21 cellular contexts compared by ENCODE assay signal in the genomic region with DNA sequence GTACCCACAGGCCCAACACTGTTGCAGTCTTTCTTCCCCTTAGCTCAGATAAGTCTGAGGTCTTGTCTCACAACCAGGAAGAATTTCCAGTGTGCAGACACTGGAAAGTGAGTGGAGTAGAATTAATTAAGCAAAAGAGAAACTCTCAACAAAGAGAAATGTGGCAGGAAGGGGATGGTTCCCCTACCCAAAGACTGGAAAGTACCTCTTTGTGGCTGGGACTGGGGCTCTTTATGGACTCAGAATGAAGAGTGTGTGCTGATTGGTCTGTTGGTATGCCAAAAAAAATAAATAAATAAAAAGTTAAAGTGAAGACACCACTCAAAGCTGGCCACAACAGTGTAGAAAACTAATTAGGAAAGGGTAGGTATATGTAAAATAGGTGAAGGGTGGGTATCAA. TPM values are rescaled to one million over a fixed set of nuclear protein-coding genes. Genes with fewer than 3 reads are reported as not detected.
"Had no signal": no experiment of that assay in that cellular context is flagged by ENCODE, and none has a peak within 500 bp of the region (broad histone marks: within the 10 kb centered on the region; RNA-seq: fewer than 3 reads in every experiment).

No MANE protein-coding gene starts in this region.

- H3K27ac ChIP-seq: adrenal gland, coronary artery, heart left ventricle, psoas muscle, testis had no signal

- H3K9me3 Mint-ChIP-seq: nephron had no signal

- H3K9me3 ChIP-seq: adrenal gland, mucosa of descending colon, psoas muscle, testis had no signal

- ATAC-seq: activated CD8-positive, alpha-beta memory T cell treated with anti-CD3 and anti-CD28 coated beads, Interleukin-2, amount 10 ng/mL, durations not matched to agents 7 days and 5 days; heart left ventricle; mucosa of descending colon; psoas muscle; sciatic nerve; WTC11 had no signal

- H3K27me3 Mint-ChIP-seq: activated CD8-positive, alpha-beta memory T cell treated with anti-CD3 and anti-CD28 coated beads, Interleukin-2, amount 10 ng/mL, durations not matched to agents 7 days and 5 days; activated T-cell treated with anti-CD3 and anti-CD28 coated beads, Interleukin-2, amount 50 U/mL, for 24 hours had no signal

- H3K4me1 Mint-ChIP-seq: nephron had no signal

- H3K36me3 ChIP-seq: adrenal gland, heart left ventricle had no signal

- H3K4me3 Mint-ChIP-seq: activated CD8-positive, alpha-beta memory T cell treated with anti-CD3 and anti-CD28 coated beads, Interleukin-2, amount 10 ng/mL, durations not matched to agents 7 days and 5 days; activated T-cell treated with anti-CD3 and anti-CD28 coated beads, Interleukin-2, amount 50 U/mL, for 24 hours; nephron; WTC11 had no signal

- DNase-seq: activated CD4-positive, alpha-beta T cell treated with anti-CD3 and anti-CD28 coated beads, Interleukin-2, amount 50 U/mL, for 1 hour; activated CD8-positive, alpha-beta memory T cell treated with anti-CD3 and anti-CD28 coated beads, Interleukin-2, amount 10 ng/mL, durations not matched to agents 7 days and 5 days; activated naive CD4-positive, alpha-beta T cell; activated T-cell treated with anti-CD3 and anti-CD28 coated beads, Interleukin-2, amount 50 U/mL, for 24 hours; adrenal gland; effector CD4-positive, alpha-beta T cell; heart left ventricle; mucosa of descending colon; psoas muscle; stimulated activated CD4-positive, alpha-beta T cell treated with anti-CD3 and anti-CD28 coated beads, Interleukin-2, amount 100 ng/mL, for 24 hours; stimulated activated naive CD4-positive, alpha-beta T cell; testis had no signal

- H3K27ac Mint-ChIP-seq: activated T-cell treated with anti-CD3 and anti-CD28 coated beads, Interleukin-2, amount 50 U/mL, for 24 hours; nephron; WTC11 had no signal

- H3K27me3 ChIP-seq: adrenal gland, heart left ventricle, testis had no signal

- H3K4me1 ChIP-seq: adrenal gland, testis had no signal

- H3K4me3 ChIP-seq: adrenal gland, coronary artery, heart left ventricle, mucosa of descending colon, psoas muscle, testis had no signal

RNA-seq across cellular contexts. Expression of gene GLIPR1L1, which starts 26.4 kb away (rescaled TPM):
- total RNA-seq: activated CD8-positive, alpha-beta memory T cell treated with anti-CD3 and anti-CD28 coated beads, Interleukin-2, amount 10 ng/mL, durations not matched to agents 7 days and 5 days; adrenal gland; cardiac septum; fibroblast of lung; heart left ventricle; lung microvascular endothelial cell; mucosa of descending colon; omental fat pad; psoas muscle; sciatic nerve; ureter; WTC11 had no signal
- polyA plus RNA-seq: adrenal gland, fibroblast of lung, heart left ventricle, psoas muscle had no signal

RNA-seq across cellular contexts. Expression of gene GLIPR1L2, which starts 30.0 kb away (rescaled TPM):
- total RNA-seq: activated CD8-positive, alpha-beta memory T cell treated with anti-CD3 and anti-CD28 coated beads, Interleukin-2, amount 10 ng/mL, durations not matched to agents 7 days and 5 days; WTC11 had no signal
